In genomic region chr22:46589141-46589748, GRCh38 we compare ENCODE assay signal across 17 cellular contexts. TPM values are rescaled to one million over a fixed set of nuclear protein-coding genes. Genes with fewer than 3 reads are reported as not detected.
DNase-seq lines count a peak whose midpoint lies in the region; ATAC-seq, FAIRE-seq and TF ChIP-seq lines count a peak whose summit lies in the region.
"Had no signal": no experiment of that assay in that cellular context is flagged by ENCODE, and none has a peak within 500 bp of the region (broad histone marks: within the 10 kb centered on the region; RNA-seq: fewer than 3 reads in every experiment).

No MANE protein-coding gene starts in this region.

- H3K36me3 Mint-ChIP-seq in nephron (ENCODE audit: low read depth) = no peaks in the 10 kb centered on the region

- whole genome bisulfite sequencing in heart right ventricle, 2 donors = 62 to 72% methylated on average over 9 of the region's 9 CpGs

- no peak overlapping the region for H3K4me3 Mint-ChIP-seq in nephron
- H3K4me3 Mint-ChIP-seq: type B pancreatic cell had no signal

- H3K4me1 Mint-ChIP-seq in nephron = peaks cover 28% of the 10 kb centered on the region

- intact Hi-C loops in heart right ventricle (cut with DNase I) = loop anchor here in 1 of 10 donors (5.0 kb wide), 1 partner anchor 33 kb away; the partner anchor contains the start of gene GRAMD4

- H3K27ac Mint-ChIP-seq in nephron = peak overlapping the region in 2 of 3 experiments; percentile 78 to 92
- H3K27ac Mint-ChIP-seq: type B pancreatic cell had no signal

- no peak for TF ChIP-seq CTCF in heart right ventricle (IDR thresholded peaks at IDR 0.05)
- no peak for TF ChIP-seq CTCF in nephron (IDR thresholded peaks at IDR 0.05; ENCODE audit: unreplicated experiment in 3 of 3)

- H3K36me3 ChIP-seq in BLaER1 treated with 17β-estradiol and CSF1 and Interleukin-3, amounts not matched to agents 10 nM and 100 nM = peaks cover 0 to 3% (median 0%) of the 10 kb centered on the region in 11 experiments; a peak in 2 of 22 replicates
- H3K36me3 ChIP-seq in heart right ventricle = no peaks in the 10 kb centered on the region
- H3K36me3 ChIP-seq: gastrocnemius medialis, lower lobe of right lung had no signal

- peaks cover 0 to 14% (median 0%) of the 10 kb centered on the region in 11 experiments; a peak in 5 of 22 replicates for H3K27me3 ChIP-seq in BLaER1 treated with 17β-estradiol and CSF1 and Interleukin-3, amounts not matched to agents 10 nM and 100 nM
- H3K27me3 ChIP-seq in heart right ventricle = no peaks in the 10 kb centered on the region
- H3K27me3 ChIP-seq: gastrocnemius medialis had no signal

- H4K20me1 ChIP-seq in BLaER1 treated with 17β-estradiol and CSF1 and Interleukin-3, amounts not matched to agents 10 nM and 100 nM = peaks cover 6 to 52% (median 23%) of the 10 kb centered on the region in 11 experiments; a peak in 16 of 22 replicates

- H3K4me1 ChIP-seq in BLaER1 treated with 17β-estradiol and CSF1 and Interleukin-3, amounts not matched to agents 10 nM and 100 nM = peaks cover 79 to 100% (median 98%) of the 10 kb centered on the region in 10 experiments
- H3K4me1 ChIP-seq in heart right ventricle = peaks cover 57 to 95% (median 71%) of the 10 kb centered on the region in 9 donors

- no peak for FAIRE-seq in urothelium cell line (lab: Jason Lieb, UNC)
- FAIRE-seq: bronchial epithelial cell, HepG2, RCC 7860 had no signal

- H3K9me3 Mint-ChIP-seq in nephron = no peaks in the 10 kb centered on the region
- H3K9me3 Mint-ChIP-seq: type B pancreatic cell had no signal

- DNase-seq in HUDEP-2 (lab: John Stamatoyannopoulos, UW; ENCODE audit: unreplicated experiment in 76 of 76) (peak in 50 of 76 experiments; percentile 24 to 80 (median 52)), heart right ventricle (no peak), NCI-H526 treated with DMSO at 0.1 percent for 48 hours (lab: John Stamatoyannopoulos, UW) (no peak), urothelium cell line (ENCODE audit: low spot score) (no peak)
- DNase-seq: gastrocnemius medialis; MM.1S; NCI-H146; stimulated activated naive CD8-positive, alpha-beta T cell treated with anti-CD3 and anti-CD28 coated beads, Interleukin-15, Interleukin-2, amounts not matched to agents 100 U/mL and 50 U/mL, for 24 hours had no signal

- peak overlapping the region; percentile 4 to 95 (median 78); a peak in 19 of 22 replicates for H3K27ac ChIP-seq in BLaER1 treated with 17β-estradiol and CSF1 and Interleukin-3, amounts not matched to agents 10 nM and 100 nM
- peak overlapping the region; percentile 69 to 91 (median 82) for H3K27ac ChIP-seq in heart right ventricle
- H3K27ac ChIP-seq: lower lobe of right lung had no signal

- ATAC-seq in heart right ventricle (peak in 1 of 8 donors; percentile 1), HG02938 (IDR thresholded peaks at IDR 0.05; ENCODE audit: unreplicated experiment) (no peak)
- no peak for ATAC-seq in activated CD4-positive, CD25-positive, alpha-beta regulatory T cell treated with anti-CD3 and anti-CD28 coated beads, Interleukin-2, amount 50 U/mL, for 24 hours
- ATAC-seq: HepG2; stimulated activated naive CD8-positive, alpha-beta T cell treated with anti-CD3 and anti-CD28 coated beads, Interleukin-15, Interleukin-2, amounts not matched to agents 100 U/mL and 50 U/mL, for 24 hours had no signal

- H3K27me3 Mint-ChIP-seq in nephron (ENCODE audit: low read depth) = peaks cover 10% of the 10 kb centered on the region
- H3K27me3 Mint-ChIP-seq: type B pancreatic cell had no signal

- no peaks in the 10 kb centered on the region for H3K9me3 ChIP-seq in BLaER1 treated with 17β-estradiol and CSF1 and Interleukin-3, amounts not matched to agents 10 nM and 100 nM (replicated peaks in 1 of 11)
- H3K9me3 ChIP-seq in heart right ventricle = no peaks in the 10 kb centered on the region
- H3K9me3 ChIP-seq: gastrocnemius medialis, lower lobe of right lung had no signal

- peak overlapping the region in 3 of 10 experiments; percentile 47 to 56 (median 49); a peak in 6 of 20 replicates for H3K4me3 ChIP-seq in BLaER1 treated with 17β-estradiol and CSF1 and Interleukin-3, amounts not matched to agents 10 nM and 100 nM
- no peak overlapping the region for H3K4me3 ChIP-seq in heart right ventricle
- H3K4me3 ChIP-seq: gastrocnemius medialis, lower lobe of right lung had no signal

- peak overlapping the region in 10 of 11 experiments; percentile 47 to 80 (median 71); a peak in 18 of 22 replicates for H3K9ac ChIP-seq in BLaER1 treated with 17β-estradiol and CSF1 and Interleukin-3, amounts not matched to agents 10 nM and 100 nM

- H3K4me2 ChIP-seq in BLaER1 treated with 17β-estradiol and CSF1 and Interleukin-3, amounts not matched to agents 10 nM and 100 nM = peak overlapping the region; percentile 87 to 100 (median 98)

RNA-seq across cellular contexts. Expression of gene GRAMD4, which starts 30.9 kb away (rescaled TPM):
- 100 to 1,000 TPM in 3 of 10 donors, 10 to 100 TPM in 7; 53.9 to 143 (median 71.0) TPM for total RNA-seq in heart right ventricle
- 10 to 100 TPM; 29.3 to 33.3 TPM for polyA plus RNA-seq in heart right ventricle

RNA-seq across cellular contexts. Expression of gene CELSR1, which starts 51.8 kb away (rescaled TPM):
- 10 to 100 TPM in 7 of 10 donors, 1 to 10 TPM in 3; 5.5 to 16.7 (median 11.8) TPM for total RNA-seq in heart right ventricle
- 1 to 10 TPM; 4.0 to 6.4 TPM for polyA plus RNA-seq in heart right ventricle

Comparison
In these comparisons a context has a peak if more than half of its experiments do, and no peak if none do; other contexts are left out.
1. DNase-seq: peak in HUDEP-2 (50 of 76); none in heart right ventricle (0 of 2), NCI-H526 treated with DMSO at 0.1 percent for 48 hours (single experiment) and urothelium cell line (single experiment).